Comparison of ENCODE assay signal across 8 cellular contexts in the genomic region with DNA sequence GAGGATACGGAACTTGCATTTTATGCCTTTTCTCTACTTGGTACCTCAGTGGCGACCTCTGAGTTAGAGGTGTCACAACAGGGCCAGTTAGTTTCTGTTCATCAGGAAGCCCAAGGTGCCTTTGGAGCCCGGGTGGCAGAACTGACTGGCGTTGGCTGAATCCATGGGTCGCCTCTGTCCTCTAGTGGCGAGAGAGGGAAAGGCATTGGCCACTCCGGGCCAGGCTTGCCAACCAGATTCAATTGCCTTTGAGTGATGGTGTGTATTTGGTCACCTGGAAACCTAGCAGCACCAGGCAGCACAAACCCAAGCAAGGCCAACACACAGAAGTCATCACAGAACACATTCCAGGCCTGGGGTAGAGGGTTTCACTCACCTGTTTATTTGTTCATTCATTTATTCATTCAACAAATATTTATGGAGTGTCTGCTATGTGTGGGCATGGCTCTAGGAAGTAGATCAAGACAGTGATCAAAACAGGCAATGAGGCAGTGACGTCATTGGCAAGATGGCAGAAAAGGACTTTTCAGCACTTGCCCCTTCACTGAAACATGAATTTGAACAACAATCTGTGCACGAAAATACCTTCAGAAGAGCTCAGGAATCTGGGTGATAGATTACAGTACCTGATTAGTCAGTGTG. TPM values are rescaled to one million over a fixed set of nuclear protein-coding genes. Genes with fewer than 3 reads are reported as not detected.
DNase-seq lines count a peak whose midpoint lies in the region; ATAC-seq and TF ChIP-seq lines count a peak whose summit lies in the region.

No MANE protein-coding gene starts in this region.

- H3K9me3 ChIP-seq in MG63 (no peaks in the 10 kb centered on the region), breast epithelium (no peaks in the 10 kb centered on the region)

- no peaks in the 10 kb centered on the region; the same call in 1 of the 2 replicates for H3K27me3 ChIP-seq in MG63
- peaks cover 3% of the 10 kb centered on the region in 2 donors for H3K27me3 ChIP-seq in breast epithelium

- no peak overlapping the region for H3K4me3 ChIP-seq in AG10803 (ENCODE audit: low read length)
- no peak overlapping the region for H3K4me3 ChIP-seq in MG63
- H3K4me3 ChIP-seq in breast epithelium, result no peak overlapping the region

- H3K27ac ChIP-seq in RWPE1 (no peak overlapping the region), breast epithelium (no peak overlapping the region)

- POLR2A ChIA-PET in RWPE1 (lab: Yijun Ruan, JAX; ENCODE audit: low non-redundant PET), result interaction anchor here (0.7 kb wide), 1 partner anchor 17 kb away, joined by 3 read pairs; no protein-coding TSS in a partner anchor

- CTCF ChIA-PET in RWPE1 (lab: Yijun Ruan, JAX), result interaction anchor here (0.6 to 1.9 kb wide), 4 partner anchors 77 to 148 kb away, joined by 3 to 7 read pairs (median 4); no protein-coding TSS in a partner anchor

- peak; percentile 100 for TF ChIP-seq CTCF in AG10803 (conservative IDR thresholded peaks at IDR 0.05; ENCODE audit: low read length)
- TF ChIP-seq CTCF in RWPE1 (conservative IDR thresholded peaks at IDR 0.05; ENCODE audit: low read depth), result peak; percentile 58
- peak; percentile 47 to 89 (median 89) for TF ChIP-seq CTCF in breast epithelium (IDR thresholded peaks at IDR 0.05)

- no peaks in the 10 kb centered on the region for H3K4me1 ChIP-seq in breast epithelium

- no peak for TF ChIP-seq POLR2A in breast epithelium (IDR thresholded peaks at IDR 0.05)

- peak; percentile 59 for DNase-seq in AG10803 (ENCODE audit: low read depth)
- DNase-seq in MG63, result peak; percentile 51
- peak; percentile 52 for DNase-seq in RWPE1 (ENCODE audit: low spot score)
- DNase-seq in breast epithelium (ENCODE audit: low spot score in 2 of 2), result peak; percentile 26 to 70
- DNase-seq in iris pigment epithelial cell (ENCODE audit: low read depth), result peak; percentile 50
- DNase-seq in stimulated activated CD4-positive, alpha-beta T cell treated with anti-CD3 and anti-CD28 coated beads, Interleukin-15, amount 100 ng/mL, for 48 hours (ENCODE audit: low read depth in 2 of 2), result peak; percentile 8 to 32

- no peaks in the 10 kb centered on the region for H3K36me3 ChIP-seq in MG63
- H3K36me3 ChIP-seq in breast epithelium, result no peaks in the 10 kb centered on the region

- ATAC-seq in GM18867 (IDR thresholded peaks at IDR 0.05; ENCODE audit: unreplicated experiment) (peak; percentile 65), GM19395 (IDR thresholded peaks at IDR 0.05; ENCODE audit: unreplicated experiment) (no peak)

- intact Hi-C loops in breast epithelium (cut with DNase I; ENCODE audit: low total_unique reads), result loop anchor here (10.0 kb wide), 1 partner anchor 148 kb away; no protein-coding TSS in a partner anchor

RNA-seq across cellular contexts. Expression of a gene that starts 40.5 kb away (rescaled TPM):
- not detected in 2 replicates for total RNA-seq in MG63 (2014; rRNA removed; shearing (Covaris generic); ENCODE audit: low replicate concordance)
- under 1 TPM in 2 of 3 donors, not detected in 1; 0.44 to 0.66 TPM for total RNA-seq in breast epithelium
